1 cellular context compared by ENCODE assay signal in genomic region chr7:103063895-103064294, GRCh38.
TF ChIP-seq lines count a peak whose summit lies in the region.

No MANE protein-coding gene starts in this region.

TF ChIP-seq in SK-N-SH, 30 proteins besides CTCF, POLR2A, EP300 and RAD21 (continued from another document):
- no peak for TF ChIP-seq REST (IDR thresholded peaks at IDR 0.05; ENCODE audit: low read depth, low read length)
- TF ChIP-seq YY1 (IDR thresholded peaks at IDR 0.05; ENCODE audit: low read depth), result no peak
- TF ChIP-seq RCOR1 (IDR thresholded peaks at IDR 0.05; ENCODE audit: low read length), result no peak
- TF ChIP-seq SIN3A (IDR thresholded peaks at IDR 0.05; ENCODE audit: borderline replicate concordance, low read depth, low read length), result no peak
- TF ChIP-seq RFX5 (IDR thresholded peaks at IDR 0.05; ENCODE audit: low read length), result no peak
- TF ChIP-seq POLR2AphosphoS5 (IDR thresholded peaks at IDR 0.05; ENCODE audit: low read depth, low read length), result no peak
- no peak for TF ChIP-seq RXRA (IDR thresholded peaks at IDR 0.05; ENCODE audit: borderline replicate concordance, low read depth)
- no peak for TF ChIP-seq ELF1 (IDR thresholded peaks at IDR 0.05)
